1 cellular context compared by ENCODE assay signal in the genomic region with DNA sequence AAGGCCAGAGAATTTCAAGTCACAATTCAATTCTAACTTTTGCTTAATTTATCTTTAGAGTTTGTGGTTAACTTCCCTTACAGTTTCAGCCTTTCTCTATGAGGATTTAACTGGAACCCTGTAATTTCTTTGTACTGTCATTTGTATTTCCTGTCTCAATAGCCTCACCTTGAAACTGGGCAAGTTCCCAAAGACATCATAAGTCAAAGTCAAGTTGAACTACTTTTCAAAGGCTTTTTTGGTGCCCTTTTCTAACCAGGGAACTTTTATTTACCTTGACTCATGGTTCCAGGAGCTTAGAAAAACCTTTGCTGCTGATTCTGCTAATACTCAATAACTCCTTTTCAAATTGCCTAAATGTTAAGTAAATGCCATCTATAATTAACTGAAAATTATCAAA.
TF ChIP-seq lines count a peak whose summit lies in the region.

No MANE protein-coding gene starts in this region.

TF ChIP-seq in HepG2, 621 proteins besides CTCF, POLR2A, EP300 and RAD21 (continued from another document and continues in another):
- no peak for TF ChIP-seq BHLHE40 (IDR thresholded peaks at IDR 0.05; ENCODE audit: low read length)
- no peak for TF ChIP-seq HMGXB4 (CRISPR knock-in tag; IDR thresholded peaks at IDR 0.05; ENCODE audit: borderline replicate concordance in 1 of 2, low read depth in 1 of 2)
- TF ChIP-seq, protein P1, sequence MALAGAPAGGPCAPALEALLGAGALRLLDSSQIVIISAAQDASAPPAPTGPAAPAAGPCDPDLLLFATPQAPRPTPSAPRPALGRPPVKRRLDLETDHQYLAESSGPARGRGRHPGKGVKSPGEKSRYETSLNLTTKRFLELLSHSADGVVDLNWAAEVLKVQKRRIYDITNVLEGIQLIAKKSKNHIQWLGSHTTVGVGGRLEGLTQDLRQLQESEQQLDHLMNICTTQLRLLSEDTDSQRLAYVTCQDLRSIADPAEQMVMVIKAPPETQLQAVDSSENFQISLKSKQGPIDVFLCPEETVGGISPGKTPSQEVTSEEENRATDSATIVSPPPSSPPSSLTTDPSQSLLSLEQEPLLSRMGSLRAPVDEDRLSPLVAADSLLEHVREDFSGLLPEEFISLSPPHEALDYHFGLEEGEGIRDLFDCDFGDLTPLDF (CRISPR knock-in tag; IDR thresholded peaks at IDR 0.05), result no peak
- no peak for TF ChIP-seq ZNF3 (CRISPR knock-in tag; IDR thresholded peaks at IDR 0.05)
- TF ChIP-seq, protein P2, sequence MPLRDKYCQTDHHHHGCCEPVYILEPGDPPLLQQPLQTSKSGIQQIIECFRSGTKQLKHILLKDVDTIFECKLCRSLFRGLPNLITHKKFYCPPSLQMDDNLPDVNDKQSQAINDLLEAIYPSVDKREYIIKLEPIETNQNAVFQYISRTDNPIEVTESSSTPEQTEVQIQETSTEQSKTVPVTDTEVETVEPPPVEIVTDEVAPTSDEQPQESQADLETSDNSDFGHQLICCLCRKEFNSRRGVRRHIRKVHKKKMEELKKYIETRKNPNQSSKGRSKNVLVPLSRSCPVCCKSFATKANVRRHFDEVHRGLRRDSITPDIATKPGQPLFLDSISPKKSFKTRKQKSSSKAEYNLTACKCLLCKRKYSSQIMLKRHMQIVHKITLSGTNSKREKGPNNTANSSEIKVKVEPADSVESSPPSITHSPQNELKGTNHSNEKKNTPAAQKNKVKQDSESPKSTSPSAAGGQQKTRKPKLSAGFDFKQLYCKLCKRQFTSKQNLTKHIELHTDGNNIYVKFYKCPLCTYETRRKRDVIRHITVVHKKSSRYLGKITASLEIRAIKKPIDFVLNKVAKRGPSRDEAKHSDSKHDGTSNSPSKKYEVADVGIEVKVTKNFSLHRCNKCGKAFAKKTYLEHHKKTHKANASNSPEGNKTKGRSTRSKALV (CRISPR knock-in tag; IDR thresholded peaks at IDR 0.05), result 0 out of 2 replicates have a peak, but pooled peaks have one; percentile 37
- TF ChIP-seq ZNF34 (CRISPR knock-in tag; IDR thresholded peaks at IDR 0.05; ENCODE audit: borderline replicate concordance), result no peak
- TF ChIP-seq ZNF234 (CRISPR knock-in tag; conservative IDR thresholded peaks at IDR 0.05), result no peak
- peak; percentile 71; the same call in 1 of the 2 replicates for TF ChIP-seq HOXA5 (CRISPR knock-in tag; IDR thresholded peaks at IDR 0.05)
- TF ChIP-seq SMAD1 (CRISPR knock-in tag; IDR thresholded peaks at IDR 0.05; ENCODE audit: borderline replicate concordance, low read depth), result no peak
- TF ChIP-seq ATM (IDR thresholded peaks at IDR 0.05; ENCODE audit: borderline replicate concordance), result no peak
- no peak for TF ChIP-seq ZNF572 (CRISPR knock-in tag; IDR thresholded peaks at IDR 0.05)
- TF ChIP-seq KDM5A (IDR thresholded peaks at IDR 0.05; ENCODE audit: borderline replicate concordance, low read length), result no peak
- TF ChIP-seq ZNF451 (CRISPR knock-in tag; IDR thresholded peaks at IDR 0.05), result no peak
- TF ChIP-seq ZFP36 (IDR thresholded peaks at IDR 0.05; ENCODE audit: borderline replicate concordance, low read depth, low read length, partially characterized antibody), result no peak
- no peak for TF ChIP-seq HNRNPLL (IDR thresholded peaks at IDR 0.05; ENCODE audit: low read depth, low read length, poor library complexity, severe bottlenecking)
- TF ChIP-seq ZNF747 (CRISPR knock-in tag; IDR thresholded peaks at IDR 0.05; ENCODE audit: borderline replicate concordance), result no peak
- TF ChIP-seq NRL (CRISPR knock-in tag; IDR thresholded peaks at IDR 0.05; ENCODE audit: borderline replicate concordance), result no peak
- TF ChIP-seq KDM3A (CRISPR knock-in tag; IDR thresholded peaks at IDR 0.05; ENCODE audit: low read depth), result 0 out of 2 replicates have a peak, but pooled peaks have one; percentile 29
- TF ChIP-seq ASH2L (IDR thresholded peaks at IDR 0.05; ENCODE audit: insufficient read length, low read depth, low read length), result no peak
- TF ChIP-seq DPF2 (CRISPR knock-in tag; IDR thresholded peaks at IDR 0.05; ENCODE audit: borderline replicate concordance, low read depth), result 0 out of 2 replicates have a peak, but pooled peaks have one; percentile 20
- no peak for TF ChIP-seq ZNF687 (CRISPR knock-in tag; IDR thresholded peaks at IDR 0.05)
- TF ChIP-seq TBX3 (IDR thresholded peaks at IDR 0.05; ENCODE audit: borderline replicate concordance), result no peak
- no peak for TF ChIP-seq ZNF264 (CRISPR knock-in tag; IDR thresholded peaks at IDR 0.05)
- no peak for TF ChIP-seq RBM39 (IDR thresholded peaks at IDR 0.05; ENCODE audit: low read depth, low read length, poor library complexity, severe bottlenecking)
- no peak for TF ChIP-seq GATA4 (IDR thresholded peaks at IDR 0.05; ENCODE audit: borderline replicate concordance, low read depth)
- peak; percentile 81 for TF ChIP-seq FOXA3 (CRISPR knock-in tag; IDR thresholded peaks at IDR 0.05)
- TF ChIP-seq, protein P3, sequence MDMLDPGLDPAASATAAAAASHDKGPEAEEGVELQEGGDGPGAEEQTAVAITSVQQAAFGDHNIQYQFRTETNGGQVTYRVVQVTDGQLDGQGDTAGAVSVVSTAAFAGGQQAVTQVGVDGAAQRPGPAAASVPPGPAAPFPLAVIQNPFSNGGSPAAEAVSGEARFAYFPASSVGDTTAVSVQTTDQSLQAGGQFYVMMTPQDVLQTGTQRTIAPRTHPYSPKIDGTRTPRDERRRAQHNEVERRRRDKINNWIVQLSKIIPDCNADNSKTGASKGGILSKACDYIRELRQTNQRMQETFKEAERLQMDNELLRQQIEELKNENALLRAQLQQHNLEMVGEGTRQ (IDR thresholded peaks at IDR 0.05; ENCODE audit: low read depth, low read length), result no peak
- TF ChIP-seq, protein P3 (CRISPR knock-in tag; IDR thresholded peaks at IDR 0.05; ENCODE audit: borderline replicate concordance), result no peak
- no peak for TF ChIP-seq MXI1 (IDR thresholded peaks at IDR 0.05; ENCODE audit: borderline replicate concordance, low read depth, low read length)
- TF ChIP-seq ZNF781 (CRISPR knock-in tag; IDR thresholded peaks at IDR 0.05; ENCODE audit: borderline replicate concordance, not compliant biosample characterization), result no peak
- TF ChIP-seq NFE2 (CRISPR knock-in tag; IDR thresholded peaks at IDR 0.05), result no peak
- TF ChIP-seq MAFG (CRISPR knock-in tag; IDR thresholded peaks at IDR 0.05), result no peak
- TF ChIP-seq, protein P4, sequence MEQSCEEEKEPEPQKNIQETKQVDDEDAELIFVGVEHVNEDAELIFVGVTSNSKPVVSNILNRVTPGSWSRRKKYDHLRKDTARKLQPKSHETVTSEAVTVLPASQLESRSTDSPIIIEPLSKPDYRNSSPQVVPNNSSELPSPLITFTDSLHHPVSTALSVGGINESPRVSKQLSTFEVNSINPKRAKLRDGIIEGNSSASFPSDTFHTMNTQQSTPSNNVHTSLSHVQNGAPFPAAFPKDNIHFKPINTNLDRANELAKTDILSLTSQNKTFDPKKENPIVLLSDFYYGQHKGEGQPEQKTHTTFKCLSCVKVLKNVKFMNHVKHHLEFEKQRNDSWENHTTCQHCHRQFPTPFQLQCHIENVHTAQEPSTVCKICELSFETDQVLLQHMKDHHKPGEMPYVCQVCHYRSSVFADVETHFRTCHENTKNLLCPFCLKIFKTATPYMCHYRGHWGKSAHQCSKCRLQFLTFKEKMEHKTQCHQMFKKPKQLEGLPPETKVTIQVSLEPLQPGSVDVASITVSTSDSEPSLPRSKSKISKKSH (CRISPR knock-in tag; IDR thresholded peaks at IDR 0.05; ENCODE audit: borderline replicate concordance), result no peak
- no peak for TF ChIP-seq PRDM10 (CRISPR knock-in tag; IDR thresholded peaks at IDR 0.05; ENCODE audit: low read depth)
- TF ChIP-seq, protein P5, sequence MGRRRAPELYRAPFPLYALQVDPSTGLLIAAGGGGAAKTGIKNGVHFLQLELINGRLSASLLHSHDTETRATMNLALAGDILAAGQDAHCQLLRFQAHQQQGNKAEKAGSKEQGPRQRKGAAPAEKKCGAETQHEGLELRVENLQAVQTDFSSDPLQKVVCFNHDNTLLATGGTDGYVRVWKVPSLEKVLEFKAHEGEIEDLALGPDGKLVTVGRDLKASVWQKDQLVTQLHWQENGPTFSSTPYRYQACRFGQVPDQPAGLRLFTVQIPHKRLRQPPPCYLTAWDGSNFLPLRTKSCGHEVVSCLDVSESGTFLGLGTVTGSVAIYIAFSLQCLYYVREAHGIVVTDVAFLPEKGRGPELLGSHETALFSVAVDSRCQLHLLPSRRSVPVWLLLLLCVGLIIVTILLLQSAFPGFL (CRISPR knock-in tag; IDR thresholded peaks at IDR 0.05), result no peak
- no peak for TF ChIP-seq DBP (CRISPR knock-in tag; IDR thresholded peaks at IDR 0.05; ENCODE audit: not compliant biosample characterization)
- TF ChIP-seq ZNF792 (CRISPR knock-in tag; IDR thresholded peaks at IDR 0.05), result no peak
- no peak for TF ChIP-seq ZNF124 (CRISPR knock-in tag; IDR thresholded peaks at IDR 0.05)
- no peak for TF ChIP-seq MAZ (IDR thresholded peaks at IDR 0.05; ENCODE audit: borderline replicate concordance, low read depth, low read length)
- TF ChIP-seq MAZ (CRISPR knock-in tag; IDR thresholded peaks at IDR 0.05; ENCODE audit: low read depth), result no peak
- no peak for TF ChIP-seq HDAC6 (IDR thresholded peaks at IDR 0.05; ENCODE audit: low read depth, low read length)
